Comparison of ENCODE assay signal across 14 cellular contexts in the genomic region with DNA sequence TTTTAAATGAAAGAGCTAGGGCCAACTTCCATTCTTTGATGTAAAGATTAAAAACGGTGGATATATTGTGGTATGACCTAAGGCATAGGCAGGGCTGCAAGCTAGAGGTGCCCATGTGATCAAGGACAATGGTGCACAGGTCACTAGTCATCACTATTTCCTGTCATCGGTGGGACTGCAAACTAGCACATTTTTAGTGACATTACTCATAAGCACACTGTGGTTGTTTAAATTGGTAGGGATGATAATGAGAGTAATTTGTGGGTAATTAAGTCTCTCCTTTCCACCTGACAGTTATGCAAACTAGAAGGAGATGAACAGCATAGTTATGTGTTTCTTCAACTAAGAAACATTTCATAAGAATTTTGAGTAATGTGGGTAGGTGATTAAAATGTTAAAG.
DNase-seq lines count a peak whose midpoint lies in the region; ATAC-seq, FAIRE-seq and TF ChIP-seq lines count a peak whose summit lies in the region.
"Had no signal": no experiment of that assay in that cellular context is flagged by ENCODE, and none has a peak within 500 bp of the region (broad histone marks: within the 10 kb centered on the region; RNA-seq: fewer than 3 reads in every experiment).

No MANE protein-coding gene starts in this region.

- no peaks in the 10 kb centered on the region for H3K9me3 ChIP-seq in hepatocyte (ENCODE audit: low read depth)
- H3K9me3 ChIP-seq: left lung, SK-N-SH, stomach had no signal

- intact Hi-C loops in sciatic nerve (cut with DNase I): no loop called here

- no peak overlapping the region for H3K4me3 ChIP-seq in hepatocyte
- H3K4me3 ChIP-seq: dorsolateral prefrontal cortex, left lung, stomach had no signal

- peaks cover 11% of the 10 kb centered on the region for H3K4me1 ChIP-seq in hepatocyte (ENCODE audit: insufficient read depth)
- H3K4me1 ChIP-seq: left lung had no signal

- peak; percentile 45 for ATAC-seq in GM21529 (IDR thresholded peaks at IDR 0.05; ENCODE audit: unreplicated experiment)
- ATAC-seq in HG03175 (IDR thresholded peaks at IDR 0.05; ENCODE audit: unreplicated experiment): no peak
- ATAC-seq in sciatic nerve: no peak
- ATAC-seq: left lung had no signal

- no peaks in the 10 kb centered on the region for H3K9me2 ChIP-seq in hepatocyte (replicated peaks; ENCODE audit: insufficient read depth)
- H3K9me2 ChIP-seq: SK-N-SH had no signal

- peak overlapping the region; percentile 63 for H3K27ac ChIP-seq in hepatocyte
- H3K27ac ChIP-seq: dorsolateral prefrontal cortex, left lung, stomach had no signal

- WGBS in hepatocyte (ENCODE audit: low lambda C conversion rate, missing lambda C conversion rate): 40% methylated on average over 2 of the region's 2 CpGs

- H2AFZ ChIP-seq in hepatocyte: no peak overlapping the region

- no peaks in the 10 kb centered on the region for H4K20me1 ChIP-seq in hepatocyte (ENCODE audit: insufficient read depth, poor library complexity, severe bottlenecking)

- H3K36me3 ChIP-seq in hepatocyte (replicated peaks; ENCODE audit: insufficient read depth, low read depth): no peaks in the 10 kb centered on the region
- H3K36me3 ChIP-seq: left lung, stomach had no signal

- no peaks in the 10 kb centered on the region for H3K79me2 ChIP-seq in hepatocyte

- TF ChIP-seq CTCF in hepatocyte (IDR thresholded peaks at IDR 0.05; ENCODE audit: poor library complexity): no peak

- H3K27me3 ChIP-seq in hepatocyte: no peaks in the 10 kb centered on the region
- H3K27me3 ChIP-seq: left lung, stomach had no signal

- FAIRE-seq in GM18507 (lab: Jason Lieb, UNC): peak; percentile 5

- DNase-seq in GM18507 (ENCODE audit: extremely low spot score, insufficient read length, low read depth): no peak
- DNase-seq in NCI-H748 (lab: John Stamatoyannopoulos, UW; ENCODE audit: unreplicated experiment): peak; percentile 34
- peak; percentile 30 for DNase-seq in hepatocyte (ENCODE audit: low spot score)
- DNase-seq in sciatic nerve (ENCODE audit: low spot score): no peak
- no peak for DNase-seq in NCI-H2081 treated with DMSO at 0.1 percent for 48 hours (lab: John Stamatoyannopoulos, UW)
- DNase-seq: activated naive CD4-positive, alpha-beta T cell treated with anti-CD3 and anti-CD28 coated beads, Interleukin-2, amount 10 ng/mL, durations not matched to agents 7 days and 5 days; dorsolateral prefrontal cortex; left lung; NCI-H510A; nucleus accumbens; SK-N-SH; stomach had no signal

- H3K4me2 ChIP-seq in hepatocyte: no peak overlapping the region
- H3K4me2 ChIP-seq: SK-N-SH had no signal

Comparison
In these comparisons a context has a peak if more than half of its experiments do, and no peak if none do; other contexts are left out.
1. DNase-seq: peak in NCI-H748 (single experiment) and hepatocyte (single experiment); none in GM18507 (single experiment), sciatic nerve (single experiment) and NCI-H2081 treated with DMSO at 0.1 percent for 48 hours (single experiment).